Comparison of ENCODE assay signal across 17 cellular contexts in the genomic region with DNA sequence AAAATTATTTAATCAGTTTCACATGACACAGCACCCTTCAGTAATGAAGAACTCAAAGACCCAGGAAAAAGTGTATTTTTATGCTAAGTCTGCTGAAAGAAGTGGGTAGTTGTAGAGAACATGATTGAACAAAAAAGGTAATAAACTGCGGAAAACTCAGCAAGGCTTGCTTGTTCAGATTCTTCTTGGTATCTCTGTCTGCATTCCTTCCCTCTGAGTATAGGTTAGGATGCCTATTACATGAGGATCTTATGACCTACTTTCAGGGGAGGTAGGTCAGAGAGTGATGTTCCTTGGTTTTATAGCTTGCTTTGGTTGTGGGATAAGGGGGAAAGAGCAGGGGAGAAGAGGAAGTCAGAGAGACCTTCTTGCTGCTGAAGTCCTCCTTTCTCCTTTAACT.
DNase-seq lines count a peak whose midpoint lies in the region; ATAC-seq and TF ChIP-seq lines count a peak whose summit lies in the region.
"Had no signal": no experiment of that assay in that cellular context is flagged by ENCODE, and none has a peak within 500 bp of the region (broad histone marks: within the 10 kb centered on the region; RNA-seq: fewer than 3 reads in every experiment).

No MANE protein-coding gene starts in this region.

- H3K4ac ChIP-seq in trophoblast cell (ENCODE audit: low read depth, low read length): no peak overlapping the region

- H4K12ac ChIP-seq in trophoblast cell (ENCODE audit: low read depth, low read length): no peak overlapping the region

- no peak overlapping the region for H2BK12ac ChIP-seq in trophoblast cell (ENCODE audit: low read length)

- peak overlapping the region; percentile 73 for H3K27ac Mint-ChIP-seq in chondrocyte (ENCODE audit: unreplicated experiment)
- H3K27ac Mint-ChIP-seq: CD4-positive, alpha-beta memory T cell; GM23338; HFFc6 had no signal

- no peak overlapping the region for H3K4me3 ChIP-seq in RWPE2 (ENCODE audit: severe bottlenecking)
- no peak overlapping the region for H3K4me3 ChIP-seq in hepatocyte
- H3K4me3 ChIP-seq in trophoblast cell (ENCODE audit: low read depth, low read length): no peak overlapping the region
- H3K4me3 ChIP-seq in lower leg skin (ENCODE audit: low read depth, poor library complexity, severe bottlenecking): no peak overlapping the region
- H3K4me3 ChIP-seq: GM23338, HAP-1 had no signal

- H3K27me3 ChIP-seq in RWPE2 (ENCODE audit: insufficient read depth, poor library complexity, severe bottlenecking) (no peaks in the 10 kb centered on the region), hepatocyte (no peaks in the 10 kb centered on the region), trophoblast cell (ENCODE audit: insufficient read depth, low read length) (no peaks in the 10 kb centered on the region)

- H3K9me3 Mint-ChIP-seq in chondrocyte (ENCODE audit: low read depth): peaks cover 42% of the 10 kb centered on the region
- H3K9me3 Mint-ChIP-seq: GM23338 had no signal

- DNase-seq in RWPE2 (ENCODE audit: low spot score) (no peak), chondrocyte (ENCODE audit: low spot score) (no peak), hepatocyte (ENCODE audit: low spot score) (peak; percentile 11), trophoblast cell (peak in 1 of 2 donors; percentile 61), erythroblast (lab: John Stamatoyannopoulos, UW) (no peak), LoVo (ENCODE audit: low spot score) (no peak), lower leg skin (ENCODE audit: low spot score in 2 of 2) (no peak)
- DNase-seq: C1 segment of cervical spinal cord; Calu3; CD4-positive, alpha-beta memory T cell; COR-L47; DMS53; DMS79 treated with DMSO at 0.1 percent for 48 hours; HFFc6 had no signal

- peaks cover 3% of the 10 kb centered on the region for H3K36me3 Mint-ChIP-seq in chondrocyte (ENCODE audit: low read depth)
- H3K36me3 Mint-ChIP-seq: CD4-positive, alpha-beta memory T cell had no signal

- no peak overlapping the region for H2BK5ac ChIP-seq in trophoblast cell (ENCODE audit: low read depth, low read length, poor library complexity)

- no peak overlapping the region for H4K91ac ChIP-seq in trophoblast cell (ENCODE audit: low read depth, low read length)

- H3K27me3 Mint-ChIP-seq in chondrocyte (ENCODE audit: low read depth): no peaks in the 10 kb centered on the region
- H3K27me3 Mint-ChIP-seq: CD4-positive, alpha-beta memory T cell had no signal

- no peak overlapping the region for H3K23ac ChIP-seq in trophoblast cell (ENCODE audit: low read length)

- no peak overlapping the region for H2BK120ac ChIP-seq in trophoblast cell (ENCODE audit: insufficient read depth, low read length, poor library complexity)

- intact Hi-C loops in lower leg skin (cut with DNase I; ENCODE audit: low total_unique reads): no loop called here

- no peak overlapping the region for H3K18ac ChIP-seq in trophoblast cell (ENCODE audit: low read length)

- no peaks in the 10 kb centered on the region for H3K9me2 ChIP-seq in hepatocyte (replicated peaks; ENCODE audit: insufficient read depth)

- no peak overlapping the region for H3K4me3 Mint-ChIP-seq in chondrocyte (ENCODE audit: unreplicated experiment)
- H3K4me3 Mint-ChIP-seq: CD4-positive, alpha-beta memory T cell; GM23338; HFFc6 had no signal

- no peak overlapping the region for H4K8ac ChIP-seq in trophoblast cell (ENCODE audit: low read depth, low read length)

- H3K36me3 ChIP-seq in RWPE2 (ENCODE audit: low read depth) (no peaks in the 10 kb centered on the region), hepatocyte (replicated peaks; ENCODE audit: insufficient read depth, low read depth) (no peaks in the 10 kb centered on the region), trophoblast cell (ENCODE audit: control insufficient read depth in 1 of 2, insufficient read depth in 2 of 2, low read length in 2 of 2) (no peaks in the 10 kb centered on the region)
- H3K36me3 ChIP-seq: HAP-1 had no signal

- H3K79me2 ChIP-seq in hepatocyte: no peaks in the 10 kb centered on the region
- no peaks in the 10 kb centered on the region for H3K79me2 ChIP-seq in trophoblast cell (ENCODE audit: control insufficient read depth, insufficient read depth, low read length, poor library complexity)

- no peak overlapping the region for H3K14ac ChIP-seq in trophoblast cell (ENCODE audit: low read length)

- no peaks in the 10 kb centered on the region for H3K4me1 ChIP-seq in RWPE2 (ENCODE audit: insufficient read depth, poor library complexity, severe bottlenecking)
- no peaks in the 10 kb centered on the region for H3K4me1 ChIP-seq in hepatocyte (ENCODE audit: insufficient read depth)
- no peaks in the 10 kb centered on the region for H3K4me1 ChIP-seq in trophoblast cell (ENCODE audit: control insufficient read depth in 1 of 2, insufficient read depth in 2 of 2, low read length in 2 of 2)
- H3K4me1 ChIP-seq: HAP-1 had no signal

- no peak overlapping the region for H3K9ac ChIP-seq in trophoblast cell (ENCODE audit: low read length)

- no peaks in the 10 kb centered on the region for H3K79me1 ChIP-seq in trophoblast cell (ENCODE audit: low read length)

- H3K4me2 ChIP-seq in hepatocyte (no peak overlapping the region), trophoblast cell (ENCODE audit: low read length) (no peak overlapping the region)
- H3K4me2 ChIP-seq: GM23338 had no signal

- WGBS in hepatocyte (ENCODE audit: low lambda C conversion rate, missing lambda C conversion rate): 62% methylated on average over 1 of the region's 1 CpG
- WGBS in trophoblast cell (ENCODE audit: extremely low coverage, insufficient coverage, insufficient read length): no CpG with 5 or more reads among the region's 1 CpG
- WGBS in lower leg skin, 2 donors: 58 to 60% methylated on average over 1 of the region's 1 CpG

- H2AK5ac ChIP-seq in trophoblast cell (ENCODE audit: low read length): no peak overlapping the region

- TF ChIP-seq CTCF in RWPE2 (IDR thresholded peaks at IDR 0.05; ENCODE audit: poor library complexity, severe bottlenecking) (no peak), chondrocyte (IDR thresholded peaks at IDR 0.05) (no peak), hepatocyte (IDR thresholded peaks at IDR 0.05; ENCODE audit: poor library complexity) (no peak), lower leg skin (IDR thresholded peaks at IDR 0.05) (no peak)

- no peak overlapping the region for H2AFZ ChIP-seq in hepatocyte
- H2AFZ ChIP-seq in trophoblast cell (ENCODE audit: insufficient read depth, low read length, poor library complexity): no peak overlapping the region
- H2AFZ ChIP-seq: GM23338 had no signal

- no peaks in the 10 kb centered on the region for H3K9me3 ChIP-seq in RWPE2 (ENCODE audit: severe bottlenecking)
- H3K9me3 ChIP-seq in hepatocyte (ENCODE audit: low read depth): no peaks in the 10 kb centered on the region
- H3K9me3 ChIP-seq in trophoblast cell (ENCODE audit: insufficient read depth, low read depth, low read length): no peaks in the 10 kb centered on the region
- H3K9me3 ChIP-seq: HAP-1 had no signal

- H3K27ac ChIP-seq in RWPE2 (ENCODE audit: poor library complexity, severe bottlenecking) (no peak overlapping the region), hepatocyte (no peak overlapping the region), trophoblast cell (ENCODE audit: low read depth, low read length) (peak overlapping the region; percentile 64)

- peak; percentile 31; the same call in 1 of the 3 replicates for ATAC-seq in RWPE2 (ENCODE audit: low read depth)
- ATAC-seq in HG03354 (IDR thresholded peaks at IDR 0.05; ENCODE audit: poor library complexity, severe bottlenecking, unreplicated experiment): no peak
- ATAC-seq: GM23338 had no signal

- H3K4me1 Mint-ChIP-seq in chondrocyte (ENCODE audit: low read depth): peaks cover 12% of the 10 kb centered on the region
- H3K4me1 Mint-ChIP-seq: CD4-positive, alpha-beta memory T cell; GM23338 had no signal

- TF ChIP-seq POLR2A in erythroblast (IDR thresholded peaks at IDR 0.05; ENCODE audit: low read length) (no peak), lower leg skin (IDR thresholded peaks at IDR 0.05) (no peak)

- no peaks in the 10 kb centered on the region for H4K20me1 ChIP-seq in hepatocyte (ENCODE audit: insufficient read depth, poor library complexity, severe bottlenecking)
